In genomic region chr1:229507951-229508822, GRCh38 we compare ENCODE assay signal across 8 cellular contexts. TPM values are rescaled to one million over a fixed set of nuclear protein-coding genes. Genes with fewer than 3 reads are reported as not detected.
DNase-seq lines count a peak whose midpoint lies in the region; ATAC-seq and TF ChIP-seq lines count a peak whose summit lies in the region.

NUP133 (minus strand) TSS chr1:229508341; CDS start chr1:229508249, 92 bp downstream.

- peak within 1 kb of the TSS; percentile 93 for H3K4me3 Mint-ChIP-seq in activated T-cell treated with anti-CD3 and anti-CD28 coated beads, Interleukin-2, amount 50 U/mL, for 4 hours

- H3K27me3 ChIP-seq in Panc1 (ENCODE audit: control insufficient read depth, insufficient read depth, low read length) = no peaks in the 10 kb centered on the region
- H3K27me3 ChIP-seq in esophagus (ENCODE audit: control insufficient read depth in 1 of 2, insufficient read depth in 2 of 2, low read length in 2 of 2) = no peaks in the 10 kb centered on the region
- no peaks in the 10 kb centered on the region for H3K27me3 ChIP-seq in muscle layer of colon (ENCODE audit: control insufficient read depth in 1 of 2, insufficient read depth in 2 of 2, low read length in 2 of 2)

- no peaks in the 10 kb centered on the region for H3K27me3 Mint-ChIP-seq in activated T-cell treated with anti-CD3 and anti-CD28 coated beads, Interleukin-2, amount 50 U/mL, for 4 hours (ENCODE audit: low read depth)

- peaks cover 28% of the 10 kb centered on the region for H3K4me1 Mint-ChIP-seq in activated T-cell treated with anti-CD3 and anti-CD28 coated beads, Interleukin-2, amount 50 U/mL, for 4 hours (ENCODE audit: low read depth)

- H3K9me3 ChIP-seq in Panc1 (ENCODE audit: control insufficient read depth, insufficient read depth, low read depth, low read length) (no peaks in the 10 kb centered on the region), esophagus (ENCODE audit: control insufficient read depth in 2 of 2, insufficient read depth in 1 of 2, low read depth in 1 of 2, low read length in 1 of 2) (no peaks in the 10 kb centered on the region), muscle layer of colon (ENCODE audit: low read length) (no peaks in the 10 kb centered on the region)

- DNase-seq in DMS53 (lab: John Stamatoyannopoulos, UW) (peak; percentile 99), KG1 (lab: John Stamatoyannopoulos, UW) (peak; percentile 94), Panc1 (ENCODE audit: low read depth, low spot score) (peak; percentile 89)
- peak; percentile 99 for DNase-seq in activated T-cell treated with anti-CD3 and anti-CD28 coated beads, Interleukin-2, amount 50 U/mL, for 4 hours
- DNase-seq in stimulated activated CD8-positive, alpha-beta memory T cell treated with anti-CD3 and anti-CD28 coated beads, Interleukin-7, amount 100 ng/mL, for 24 hours (ENCODE audit: low read depth) = peak; percentile 99

- intact Hi-C loops in Panc1 (cut with micrococcal nuclease; ENCODE audit: unreplicated experiment) = no loop called here

- TF ChIP-seq CTCF in Panc1 (IDR thresholded peaks at IDR 0.05) = no peak

- no peaks in the 10 kb centered on the region for H3K9me3 Mint-ChIP-seq in activated T-cell treated with anti-CD3 and anti-CD28 coated beads, Interleukin-2, amount 50 U/mL, for 4 hours

- H3K9ac ChIP-seq in muscle layer of colon (ENCODE audit: low read length) = peak within 1 kb of the TSS; percentile 99

- in situ Hi-C loops in Panc1 (cut with HindIII; ENCODE audit: low pct_unique_long_range_greater_than_20kb, low sequenced_read_pairs) = no loop called here

- H3K36me3 Mint-ChIP-seq in activated T-cell treated with anti-CD3 and anti-CD28 coated beads, Interleukin-2, amount 50 U/mL, for 4 hours (ENCODE audit: insufficient read depth) = peaks cover 8% of the 10 kb centered on the region

- CTCF ChIA-PET in Panc1 (lab: Charles Lee) = interaction anchor here (0.6 kb wide), 1 partner anchor 21 kb away, joined by 3 read pairs; no protein-coding TSS in a partner anchor

- POLR2A ChIA-PET in Panc1 (lab: Charles Lee) = interaction anchor here (1.0 kb wide), 1 partner anchor 28 kb away, joined by 3 read pairs; no protein-coding TSS in a partner anchor

- 1% methylated on average over 65 of the region's 65 CpGs for WGBS in esophagus, 2 donors

- H3K4me3 ChIP-seq in Panc1 (ENCODE audit: low read depth in 2 of 2, low read length in 2 of 2) = peak within 1 kb of the TSS; percentile 91 to 96
- peak within 1 kb of the TSS; percentile 65 to 88 for H3K4me3 ChIP-seq in esophagus (ENCODE audit: low read depth in 1 of 2, low read length in 2 of 2)
- peak within 1 kb of the TSS; percentile 94 to 98 for H3K4me3 ChIP-seq in muscle layer of colon (ENCODE audit: low read depth in 1 of 2, low read length in 2 of 2)

- BruUV-seq in Panc1 (replicated peaks; lab: Mats Ljungman, UMichigan) = no TSS peak

- ATAC-seq in GM21723 (IDR thresholded peaks at IDR 0.05; ENCODE audit: unreplicated experiment) (peak; percentile 96), Panc1 (peak; percentile 99)
- peak; percentile 98 for ATAC-seq in activated T-cell treated with anti-CD3 and anti-CD28 coated beads, Interleukin-2, amount 50 U/mL, for 4 hours

- H3K4me1 ChIP-seq in Panc1 (ENCODE audit: control insufficient read depth, insufficient read depth, low read length) (peaks cover 12% of the 10 kb centered on the region; the same call in 1 of the 2 replicates), esophagus (ENCODE audit: control insufficient read depth in 2 of 2, insufficient read depth in 2 of 2, low read length in 1 of 2) (peaks cover 0 to 4% of the 10 kb centered on the region in 2 donors), muscle layer of colon (ENCODE audit: insufficient read depth, low read length) (peaks cover 19% of the 10 kb centered on the region)

- H3K36me3 ChIP-seq in Panc1 (ENCODE audit: control insufficient read depth, insufficient read depth, low read length) (peaks cover 5% of the 10 kb centered on the region; the same call in 1 of the 2 replicates), esophagus (ENCODE audit: control insufficient read depth in 2 of 2, insufficient read depth in 2 of 2, low read length in 1 of 2) (peaks cover 0 to 2% of the 10 kb centered on the region in 2 donors), muscle layer of colon (ENCODE audit: insufficient read depth, low read length) (no peaks in the 10 kb centered on the region)

- H3K27ac ChIP-seq in Panc1 (ENCODE audit: low read length) (peak within 1 kb of the TSS; percentile 88), esophagus (ENCODE audit: low read depth in 2 of 2, low read length in 1 of 2) (peak within 1 kb of the TSS; percentile 93 to 99), muscle layer of colon (ENCODE audit: low read depth, low read length) (peak within 1 kb of the TSS; percentile 99)

RNA-seq across cellular contexts. Expression of gene NUP133, which starts in this region (rescaled TPM):
- 39.5 TPM for total RNA-seq in Panc1 (2021; ENCODE audit: unreplicated experiment)
- polyA plus RNA-seq in Panc1 (2012; ENCODE audit: insufficient read length) = 13.6 TPM
- total RNA-seq in activated T-cell treated with anti-CD3 and anti-CD28 coated beads, Interleukin-2, amount 50 U/mL, for 4 hours = 10 to 100 TPM; 49.8 to 62.5 (median 56.7) TPM
- 1 to 10 TPM; 7.3 to 9.9 TPM for polyA plus RNA-seq in esophagus

Comparison
In these comparisons a context has a peak if more than half of its experiments do, and no peak if none do; other contexts are left out.
1. Peak in every context shown above with its lines: DNase-seq, ATAC-seq, H3K4me3 ChIP-seq and H3K27ac ChIP-seq.